8 cellular contexts compared by ENCODE assay signal in the genomic region with DNA sequence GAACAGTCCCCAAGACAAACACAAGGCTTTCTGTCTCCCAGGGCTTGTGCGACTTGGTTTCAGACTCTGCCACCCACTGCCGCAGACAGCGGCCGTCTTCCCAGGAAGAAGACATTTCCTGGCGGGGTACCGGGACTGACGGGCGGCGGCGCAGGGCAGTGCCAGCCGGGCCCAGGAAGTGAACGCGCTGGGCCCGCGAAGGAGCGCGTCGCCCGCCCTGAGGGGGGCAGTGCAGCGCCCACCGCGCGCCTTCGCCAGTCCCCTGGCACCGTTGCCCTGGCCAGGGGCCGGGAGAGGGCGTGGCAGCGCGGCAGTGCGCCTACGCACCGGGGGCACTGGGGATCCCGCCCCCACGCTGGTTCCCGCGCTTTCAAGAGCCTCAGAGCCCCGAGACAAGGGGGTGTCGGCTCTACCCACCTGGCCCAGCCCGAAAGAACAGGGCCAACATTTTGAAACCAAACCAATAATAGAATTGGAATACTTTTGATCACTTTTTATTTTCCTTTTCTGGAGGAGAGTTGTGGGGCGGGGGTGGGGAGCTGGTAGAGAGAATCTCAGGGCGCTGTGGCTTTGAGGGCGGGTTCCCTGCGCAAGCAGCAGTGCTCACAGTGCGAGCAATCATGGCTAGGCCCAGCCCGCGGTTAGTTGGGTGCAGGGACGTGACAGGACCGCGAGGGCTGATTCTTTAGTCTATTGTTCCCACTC. TPM values are rescaled to one million over a fixed set of nuclear protein-coding genes. Genes with fewer than 3 reads are reported as not detected.
DNase-seq lines count a peak whose midpoint lies in the region; ATAC-seq, FAIRE-seq and TF ChIP-seq lines count a peak whose summit lies in the region.

No MANE protein-coding gene starts in this region.

- peak overlapping the region; percentile 29 for H3K27ac ChIP-seq in RWPE2 (ENCODE audit: poor library complexity, severe bottlenecking)
- H3K27ac ChIP-seq in heart left ventricle: peak overlapping the region; percentile 44 to 87 (median 78)

- no peaks in the 10 kb centered on the region for H3K9me3 Mint-ChIP-seq in activated naive CD4-positive, alpha-beta T cell treated with anti-CD3 and anti-CD28 coated beads, Interleukin-2, amount 50 U/mL, for 24 hours

- H3K36me3 Mint-ChIP-seq in activated naive CD4-positive, alpha-beta T cell treated with anti-CD3 and anti-CD28 coated beads, Interleukin-2, amount 50 U/mL, for 24 hours: no peaks in the 10 kb centered on the region

- ATAC-seq in HG03442 (IDR thresholded peaks at IDR 0.05; ENCODE audit: unreplicated experiment) (peak; percentile 58), RWPE2 (ENCODE audit: low read depth) (peak; percentile 85), heart left ventricle (peak; percentile 86 to 95 (median 95)), HG02970 (IDR thresholded peaks at IDR 0.05; ENCODE audit: low FRiP score, unreplicated experiment) (no peak)

- peak overlapping the region; percentile 54 for H3K4me3 Mint-ChIP-seq in activated naive CD4-positive, alpha-beta T cell treated with anti-CD3 and anti-CD28 coated beads, Interleukin-2, amount 50 U/mL, for 24 hours

- H3K27me3 Mint-ChIP-seq in activated naive CD4-positive, alpha-beta T cell treated with anti-CD3 and anti-CD28 coated beads, Interleukin-2, amount 50 U/mL, for 24 hours: no peaks in the 10 kb centered on the region

- H3K9me3 ChIP-seq in RWPE2 (ENCODE audit: severe bottlenecking): no peaks in the 10 kb centered on the region
- H3K9me3 ChIP-seq in heart left ventricle: peaks cover 0 to 1% (median 0%) of the 10 kb centered on the region in 12 donors

- H3K4me1 Mint-ChIP-seq in activated naive CD4-positive, alpha-beta T cell treated with anti-CD3 and anti-CD28 coated beads, Interleukin-2, amount 50 U/mL, for 24 hours: peaks cover 22% of the 10 kb centered on the region

- H3K4me3 ChIP-seq in RWPE2 (ENCODE audit: severe bottlenecking) (peak overlapping the region; percentile 25), heart left ventricle (peak overlapping the region in 11 of 12 donors; percentile 11 to 57 (median 44))

- 15 to 58% (median 36%) methylated on average over 27 to 49 of the region's 49 CpGs for WGBS in heart left ventricle, 4 donors

- no peak for FAIRE-seq in GM12892 (lab: Jason Lieb, UNC)

- TF ChIP-seq POLR2A in heart left ventricle (IDR thresholded peaks at IDR 0.05): no peak
- TF ChIP-seq POLR2A in GM12892 (IDR thresholded peaks at IDR 0.05; ENCODE audit: low read depth, low read length): no peak

- H3K4me1 ChIP-seq in RWPE2 (ENCODE audit: insufficient read depth, poor library complexity, severe bottlenecking): peaks cover 6% of the 10 kb centered on the region
- H3K4me1 ChIP-seq in heart left ventricle: peaks cover 0 to 16% (median 2%) of the 10 kb centered on the region in 12 donors

- H3K36me3 ChIP-seq in RWPE2 (ENCODE audit: low read depth): no peaks in the 10 kb centered on the region
- no peaks in the 10 kb centered on the region for H3K36me3 ChIP-seq in heart left ventricle

- in situ Hi-C loops in GM13976 (cut with MboI; ENCODE audit: low sequenced_read_pairs, unreplicated experiment): no loop called here

- peak; percentile 29 for TF ChIP-seq CTCF in GM13976 (IDR thresholded peaks at IDR 0.05; ENCODE audit: borderline replicate concordance, control extremely low read depth, extremely low read depth, insufficient read depth, missing control alignments)
- TF ChIP-seq CTCF in RWPE2 (IDR thresholded peaks at IDR 0.05; ENCODE audit: poor library complexity, severe bottlenecking): peak; percentile 36
- peak in 11 of 12 donors; percentile 9 to 57 (median 36) for TF ChIP-seq CTCF in heart left ventricle (IDR thresholded peaks at IDR 0.05)

- H3K27ac Mint-ChIP-seq in activated naive CD4-positive, alpha-beta T cell treated with anti-CD3 and anti-CD28 coated beads, Interleukin-2, amount 50 U/mL, for 24 hours: no peak overlapping the region

- DNase-seq in GM13976 (ENCODE audit: low spot score) (peak; percentile 16), RWPE2 (ENCODE audit: low spot score) (no peak), heart left ventricle (peak; percentile 38 to 69 (median 57)), retina (peak; percentile 70), GM12892 (ENCODE audit: insufficient read length) (no peak)

- H3K27me3 ChIP-seq in RWPE2 (ENCODE audit: insufficient read depth, poor library complexity, severe bottlenecking) (no peaks in the 10 kb centered on the region), heart left ventricle (no peaks in the 10 kb centered on the region)

- intact Hi-C loops in heart left ventricle (cut with DNase I): loop anchor here in 1 of 10 donors (5.0 kb wide), 1 partner anchor 49 kb away; no protein-coding TSS in a partner anchor

RNA-seq across cellular contexts. Expression of a gene that starts 23.6 kb away (rescaled TPM):
- 10 to 100 TPM in 6 of 9 donors, 1 to 10 TPM in 3; 4.4 to 19.9 (median 12.7) TPM for total RNA-seq in heart left ventricle
- 1 to 10 TPM; 3.6 to 8.7 TPM for polyA plus RNA-seq in heart left ventricle
- 0.17 TPM for polyA plus RNA-seq in GM12892 (2012; ENCODE audit: missing spikeins)

Comparison
In these comparisons a context has a peak if more than half of its experiments do, and no peak if none do; other contexts are left out.
1. DNase-seq: peak in GM13976 (single experiment), heart left ventricle (5 of 5) and retina (single experiment); none in RWPE2 (single experiment) and GM12892 (single experiment).
2. Peak in every context shown above with its lines, with median percentiles within 50 percentile points of each other: CTCF ChIP-seq.